In the genomic region with DNA sequence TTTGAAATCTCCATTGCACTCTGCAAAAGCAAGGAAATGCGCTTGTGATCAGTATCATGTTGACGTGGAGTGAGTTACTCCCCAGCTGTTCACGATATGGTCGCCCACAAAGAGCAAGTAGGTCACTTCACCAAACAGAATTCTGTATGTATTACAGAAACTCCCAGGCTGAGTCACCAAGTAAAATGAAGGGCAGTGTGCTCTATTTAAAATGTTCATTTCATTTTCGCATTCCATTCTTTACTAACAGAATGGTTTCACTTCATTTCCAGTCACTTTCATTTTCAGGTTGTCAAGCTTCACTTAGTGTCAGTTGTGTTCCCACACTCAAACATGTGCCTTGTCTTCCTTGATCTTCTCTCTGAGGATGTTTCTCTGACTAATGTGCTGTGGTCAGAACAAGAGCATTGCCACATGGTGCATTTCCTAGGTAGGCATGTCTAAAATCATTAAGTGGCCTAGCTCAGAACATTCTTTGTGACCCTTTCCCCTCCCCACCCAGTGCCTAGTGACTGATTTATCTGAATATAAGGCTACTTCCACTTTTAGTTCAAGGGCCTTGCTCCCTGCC, we compare ENCODE assay signal across 1 cellular context.
A peak's percentile ranks its signal among the peaks of the same experiment; 100 is the strongest.
TF ChIP-seq lines count a peak whose summit lies in the region.

No MANE protein-coding gene starts in this region.

TF ChIP-seq in K562, 482 proteins besides CTCF, POLR2A, EP300 and RAD21 (continued from another document and continues in another):
- no peak for TF ChIP-seq EZH2 (IDR thresholded peaks at IDR 0.05; ENCODE audit: borderline replicate concordance, low read depth, low read length)
- TF ChIP-seq NR3C1 (CRISPR knock-in tag; IDR thresholded peaks at IDR 0.05): no peak
- TF ChIP-seq, protein P1, sequence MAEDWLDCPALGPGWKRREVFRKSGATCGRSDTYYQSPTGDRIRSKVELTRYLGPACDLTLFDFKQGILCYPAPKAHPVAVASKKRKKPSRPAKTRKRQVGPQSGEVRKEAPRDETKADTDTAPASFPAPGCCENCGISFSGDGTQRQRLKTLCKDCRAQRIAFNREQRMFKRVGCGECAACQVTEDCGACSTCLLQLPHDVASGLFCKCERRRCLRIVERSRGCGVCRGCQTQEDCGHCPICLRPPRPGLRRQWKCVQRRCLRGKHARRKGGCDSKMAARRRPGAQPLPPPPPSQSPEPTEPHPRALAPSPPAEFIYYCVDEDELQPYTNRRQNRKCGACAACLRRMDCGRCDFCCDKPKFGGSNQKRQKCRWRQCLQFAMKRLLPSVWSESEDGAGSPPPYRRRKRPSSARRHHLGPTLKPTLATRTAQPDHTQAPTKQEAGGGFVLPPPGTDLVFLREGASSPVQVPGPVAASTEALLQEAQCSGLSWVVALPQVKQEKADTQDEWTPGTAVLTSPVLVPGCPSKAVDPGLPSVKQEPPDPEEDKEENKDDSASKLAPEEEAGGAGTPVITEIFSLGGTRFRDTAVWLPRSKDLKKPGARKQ (CRISPR knock-in tag; IDR thresholded peaks at IDR 0.05): no peak
- no peak for TF ChIP-seq HNRNPLL (IDR thresholded peaks at IDR 0.05; ENCODE audit: low read depth, low read length, poor library complexity, severe bottlenecking)
- no peak for TF ChIP-seq ZNF41 (CRISPR knock-in tag; conservative IDR thresholded peaks at IDR 0.05)
- TF ChIP-seq EGR1 (conservative IDR thresholded peaks at IDR 0.05): no peak; the same call in 1 of the 2 replicates
- peak; percentile 65 for TF ChIP-seq MEIS2 (IDR thresholded peaks at IDR 0.05; ENCODE audit: partially characterized antibody)
- TF ChIP-seq ZFP1 (CRISPR knock-in tag; IDR thresholded peaks at IDR 0.05): no peak
- peak; percentile 78 for TF ChIP-seq L3MBTL2 (IDR thresholded peaks at IDR 0.05)
- TF ChIP-seq ATF1 (CRISPR knock-in tag; IDR thresholded peaks at IDR 0.05): no peak
- TF ChIP-seq ATF1 (tag; IDR thresholded peaks at IDR 0.05): 0 out of 2 replicates have a peak, but pooled peaks have one; percentile 42
- peak; percentile 70 for TF ChIP-seq TCF3 (CRISPR knock-in tag; IDR thresholded peaks at IDR 0.05)
- no peak for TF ChIP-seq MAFG (tag; conservative IDR thresholded peaks at IDR 0.05)
- 0 out of 2 replicates have a peak, but pooled peaks have one; percentile 21 for TF ChIP-seq SOX6 (IDR thresholded peaks at IDR 0.05)
- peak; percentile 72; the same call in 1 of the 2 replicates for TF ChIP-seq SMARCC2 (IDR thresholded peaks at IDR 0.05; ENCODE audit: low read depth)
- peak; percentile 90 for TF ChIP-seq FOSL1 (tag; conservative IDR thresholded peaks at IDR 0.05)
- peak; percentile 69 for TF ChIP-seq CBFA2T3 (IDR thresholded peaks at IDR 0.05)
- TF ChIP-seq, protein P2, sequence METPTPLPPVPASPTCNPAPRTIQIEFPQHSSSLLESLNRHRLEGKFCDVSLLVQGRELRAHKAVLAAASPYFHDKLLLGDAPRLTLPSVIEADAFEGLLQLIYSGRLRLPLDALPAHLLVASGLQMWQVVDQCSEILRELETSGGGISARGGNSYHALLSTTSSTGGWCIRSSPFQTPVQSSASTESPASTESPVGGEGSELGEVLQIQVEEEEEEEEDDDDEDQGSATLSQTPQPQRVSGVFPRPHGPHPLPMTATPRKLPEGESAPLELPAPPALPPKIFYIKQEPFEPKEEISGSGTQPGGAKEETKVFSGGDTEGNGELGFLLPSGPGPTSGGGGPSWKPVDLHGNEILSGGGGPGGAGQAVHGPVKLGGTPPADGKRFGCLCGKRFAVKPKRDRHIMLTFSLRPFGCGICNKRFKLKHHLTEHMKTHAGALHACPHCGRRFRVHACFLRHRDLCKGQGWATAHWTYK (CRISPR knock-in tag; IDR thresholded peaks at IDR 0.05): 0 out of 2 replicates have a peak, but pooled peaks have one; percentile 20
- TF ChIP-seq, protein P3, sequence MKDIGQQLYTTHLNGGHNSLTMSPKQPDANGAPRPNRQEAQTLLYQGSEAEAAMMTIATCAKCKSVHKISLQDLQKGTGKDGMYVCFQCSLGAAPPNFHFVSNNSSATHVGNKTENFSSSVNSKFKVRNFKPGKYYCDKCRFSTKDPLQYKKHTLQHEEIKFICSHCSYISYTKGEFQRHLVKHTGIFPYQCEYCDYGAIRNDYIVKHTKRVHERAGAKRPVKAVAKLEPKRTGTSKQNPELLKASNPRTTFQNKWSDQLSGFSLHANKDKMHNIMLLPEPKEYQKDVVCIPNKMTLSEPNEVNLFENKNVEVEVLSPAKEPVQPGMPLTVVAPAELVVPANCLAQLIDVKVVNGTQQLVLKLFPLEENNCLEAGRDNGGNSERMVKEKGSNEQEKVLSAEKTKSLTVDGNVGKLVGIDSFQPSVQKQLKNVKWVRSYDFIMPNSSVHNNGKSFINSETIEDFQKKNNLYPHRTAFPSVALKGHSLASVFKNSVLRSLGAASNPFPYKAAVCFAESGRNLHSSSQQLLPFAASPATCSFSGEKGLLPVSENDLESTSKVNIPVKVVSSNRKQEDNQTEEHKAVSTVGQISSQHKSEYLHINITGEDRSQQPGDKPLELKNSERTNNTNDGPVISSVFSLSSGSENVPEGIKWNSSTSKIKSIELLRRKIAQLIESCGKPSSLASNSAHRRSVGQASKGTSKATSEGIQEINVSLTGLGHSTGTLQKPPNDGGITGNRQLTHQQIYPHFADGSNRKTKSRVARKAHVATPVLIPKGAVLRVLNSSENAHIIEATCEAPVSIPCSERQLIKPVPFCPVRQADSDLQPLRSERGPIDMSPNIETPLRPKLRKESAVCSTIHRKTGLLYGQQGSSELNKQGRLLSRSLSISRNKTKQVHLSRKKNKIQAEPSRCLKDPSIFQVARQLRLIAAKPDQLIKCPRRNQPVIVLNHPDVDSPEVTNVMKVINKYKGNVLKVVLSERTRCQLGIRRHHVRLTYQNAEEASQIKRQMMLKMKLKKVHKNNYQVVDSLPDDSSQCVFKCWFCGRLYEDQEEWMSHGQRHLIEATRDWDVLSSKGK (CRISPR knock-in tag; IDR thresholded peaks at IDR 0.05): no peak
- no peak for TF ChIP-seq BRD4 (IDR thresholded peaks at IDR 0.05)
- no peak for TF ChIP-seq HDAC1 (IDR thresholded peaks at IDR 0.05)
- TF ChIP-seq KDM2B (CRISPR knock-in tag; IDR thresholded peaks at IDR 0.05): no peak
- no peak for TF ChIP-seq BRF1 (IDR thresholded peaks at IDR 0.05; ENCODE audit: borderline replicate concordance, extremely low read depth, insufficient read length)
- TF ChIP-seq, protein P4, sequence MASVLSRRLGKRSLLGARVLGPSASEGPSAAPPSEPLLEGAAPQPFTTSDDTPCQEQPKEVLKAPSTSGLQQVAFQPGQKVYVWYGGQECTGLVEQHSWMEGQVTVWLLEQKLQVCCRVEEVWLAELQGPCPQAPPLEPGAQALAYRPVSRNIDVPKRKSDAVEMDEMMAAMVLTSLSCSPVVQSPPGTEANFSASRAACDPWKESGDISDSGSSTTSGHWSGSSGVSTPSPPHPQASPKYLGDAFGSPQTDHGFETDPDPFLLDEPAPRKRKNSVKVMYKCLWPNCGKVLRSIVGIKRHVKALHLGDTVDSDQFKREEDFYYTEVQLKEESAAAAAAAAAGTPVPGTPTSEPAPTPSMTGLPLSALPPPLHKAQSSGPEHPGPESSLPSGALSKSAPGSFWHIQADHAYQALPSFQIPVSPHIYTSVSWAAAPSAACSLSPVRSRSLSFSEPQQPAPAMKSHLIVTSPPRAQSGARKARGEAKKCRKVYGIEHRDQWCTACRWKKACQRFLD (CRISPR knock-in tag; IDR thresholded peaks at IDR 0.05): 0 out of 2 replicates have a peak, but pooled peaks have one; percentile 43
- TF ChIP-seq EWSR1 (IDR thresholded peaks at IDR 0.05; ENCODE audit: borderline replicate concordance, low read depth, partially characterized antibody): no peak
- peak; percentile 38; the same call in 1 of the 2 replicates for TF ChIP-seq MBD2 (IDR thresholded peaks at IDR 0.05; ENCODE audit: borderline replicate concordance, low read depth)
- TF ChIP-seq, protein P5, sequence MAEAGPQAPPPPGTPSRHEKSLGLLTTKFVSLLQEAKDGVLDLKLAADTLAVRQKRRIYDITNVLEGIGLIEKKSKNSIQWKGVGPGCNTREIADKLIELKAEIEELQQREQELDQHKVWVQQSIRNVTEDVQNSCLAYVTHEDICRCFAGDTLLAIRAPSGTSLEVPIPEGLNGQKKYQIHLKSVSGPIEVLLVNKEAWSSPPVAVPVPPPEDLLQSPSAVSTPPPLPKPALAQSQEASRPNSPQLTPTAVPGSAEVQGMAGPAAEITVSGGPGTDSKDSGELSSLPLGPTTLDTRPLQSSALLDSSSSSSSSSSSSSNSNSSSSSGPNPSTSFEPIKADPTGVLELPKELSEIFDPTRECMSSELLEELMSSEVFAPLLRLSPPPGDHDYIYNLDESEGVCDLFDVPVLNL (CRISPR knock-in tag; IDR thresholded peaks at IDR 0.05; ENCODE audit: low read depth): no peak
- no peak for TF ChIP-seq ZNF695 (CRISPR knock-in tag; IDR thresholded peaks at IDR 0.05)
- no peak for TF ChIP-seq FOXJ2 (tag; IDR thresholded peaks at IDR 0.05)
- TF ChIP-seq, protein P6, sequence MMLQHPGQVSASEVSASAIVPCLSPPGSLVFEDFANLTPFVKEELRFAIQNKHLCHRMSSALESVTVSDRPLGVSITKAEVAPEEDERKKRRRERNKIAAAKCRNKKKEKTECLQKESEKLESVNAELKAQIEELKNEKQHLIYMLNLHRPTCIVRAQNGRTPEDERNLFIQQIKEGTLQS (IDR thresholded peaks at IDR 0.05): peak; percentile 75
- TF ChIP-seq, protein P6 (CRISPR knock-in tag; conservative IDR thresholded peaks at IDR 0.05): no peak
- no peak for TF ChIP-seq ZNF586 (CRISPR knock-in tag; conservative IDR thresholded peaks at IDR 0.05)
- no peak for TF ChIP-seq FOXK1 (CRISPR knock-in tag; IDR thresholded peaks at IDR 0.05; ENCODE audit: borderline replicate concordance)
- no peak for TF ChIP-seq THRAP3 (IDR thresholded peaks at IDR 0.05; ENCODE audit: borderline replicate concordance)
- peak; percentile 65 for TF ChIP-seq CXXC5 (CRISPR knock-in tag; IDR thresholded peaks at IDR 0.05)
- TF ChIP-seq ZNF217 (CRISPR knock-in tag; IDR thresholded peaks at IDR 0.05): no peak
- TF ChIP-seq TRIM28 (IDR thresholded peaks at IDR 0.05): no peak
- TF ChIP-seq, protein P7, sequence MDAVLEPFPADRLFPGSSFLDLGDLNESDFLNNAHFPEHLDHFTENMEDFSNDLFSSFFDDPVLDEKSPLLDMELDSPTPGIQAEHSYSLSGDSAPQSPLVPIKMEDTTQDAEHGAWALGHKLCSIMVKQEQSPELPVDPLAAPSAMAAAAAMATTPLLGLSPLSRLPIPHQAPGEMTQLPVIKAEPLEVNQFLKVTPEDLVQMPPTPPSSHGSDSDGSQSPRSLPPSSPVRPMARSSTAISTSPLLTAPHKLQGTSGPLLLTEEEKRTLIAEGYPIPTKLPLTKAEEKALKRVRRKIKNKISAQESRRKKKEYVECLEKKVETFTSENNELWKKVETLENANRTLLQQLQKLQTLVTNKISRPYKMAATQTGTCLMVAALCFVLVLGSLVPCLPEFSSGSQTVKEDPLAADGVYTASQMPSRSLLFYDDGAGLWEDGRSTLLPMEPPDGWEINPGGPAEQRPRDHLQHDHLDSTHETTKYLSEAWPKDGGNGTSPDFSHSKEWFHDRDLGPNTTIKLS (IDR thresholded peaks at IDR 0.05; ENCODE audit: borderline replicate concordance, low read depth): 0 out of 2 replicates have a peak, but pooled peaks have one; percentile 27
- peak; percentile 54 for TF ChIP-seq CBFA2T2 (conservative IDR thresholded peaks at IDR 0.05)
- TF ChIP-seq NELFE (IDR thresholded peaks at IDR 0.05; ENCODE audit: insufficient read depth, insufficient read length): no peak
- TF ChIP-seq TAL1 (IDR thresholded peaks at IDR 0.05): peak; percentile 44
- TF ChIP-seq, protein P8, sequence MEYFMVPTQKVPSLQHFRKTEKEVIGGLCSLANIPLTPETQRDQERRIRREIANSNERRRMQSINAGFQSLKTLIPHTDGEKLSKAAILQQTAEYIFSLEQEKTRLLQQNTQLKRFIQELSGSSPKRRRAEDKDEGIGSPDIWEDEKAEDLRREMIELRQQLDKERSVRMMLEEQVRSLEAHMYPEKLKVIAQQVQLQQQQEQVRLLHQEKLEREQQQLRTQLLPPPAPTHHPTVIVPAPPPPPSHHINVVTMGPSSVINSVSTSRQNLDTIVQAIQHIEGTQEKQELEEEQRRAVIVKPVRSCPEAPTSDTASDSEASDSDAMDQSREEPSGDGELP (CRISPR knock-in tag; IDR thresholded peaks at IDR 0.05; ENCODE audit: borderline replicate concordance): peak; percentile 73
- TF ChIP-seq HSF4 (CRISPR knock-in tag; IDR thresholded peaks at IDR 0.05; ENCODE audit: borderline replicate concordance): no peak
- no peak for TF ChIP-seq PHB2 (IDR thresholded peaks at IDR 0.05; ENCODE audit: low read depth)
- TF ChIP-seq ARID1B (IDR thresholded peaks at IDR 0.05): peak; percentile 83
- TF ChIP-seq MTA3 (IDR thresholded peaks at IDR 0.05; ENCODE audit: borderline replicate concordance): 0 out of 2 replicates have a peak, but pooled peaks have one; percentile 18
- no peak for TF ChIP-seq MCM3 (IDR thresholded peaks at IDR 0.05)
- TF ChIP-seq JUND (IDR thresholded peaks at IDR 0.05; ENCODE audit: borderline replicate concordance, low read depth, low read length): peak; percentile 74; the same call in 1 of the 2 replicates
- TF ChIP-seq JUND (tag; IDR thresholded peaks at IDR 0.05; ENCODE audit: borderline replicate concordance, low read depth, low read length): peak; percentile 66; the same call in 2 of the 3 replicates
- no peak for TF ChIP-seq NFRKB (IDR thresholded peaks at IDR 0.05; ENCODE audit: low read depth)
- TF ChIP-seq YBX1 (IDR thresholded peaks at IDR 0.05): no peak
- TF ChIP-seq MED1 (CRISPR knock-in tag; IDR thresholded peaks at IDR 0.05; ENCODE audit: borderline replicate concordance): no peak
- TF ChIP-seq NRF1 (conservative IDR thresholded peaks at IDR 0.05 in 1 of 2, IDR thresholded peaks at IDR 0.05 in 1 of 2): 0 out of 4 replicates have a peak, but pooled peaks of 1 of the 2 experiments have one; percentile 20
- TF ChIP-seq PHF21A (IDR thresholded peaks at IDR 0.05; ENCODE audit: borderline replicate concordance, low read depth): no peak
- no peak for TF ChIP-seq ZNF707 (CRISPR knock-in tag; conservative IDR thresholded peaks at IDR 0.05)
- no peak for TF ChIP-seq TEAD1 (CRISPR knock-in tag; IDR thresholded peaks at IDR 0.05)
- TF ChIP-seq ZKSCAN8 (CRISPR knock-in tag; IDR thresholded peaks at IDR 0.05): no peak
- TF ChIP-seq HMG20A (CRISPR knock-in tag; conservative IDR thresholded peaks at IDR 0.05): no peak
- TF ChIP-seq, protein P9, sequence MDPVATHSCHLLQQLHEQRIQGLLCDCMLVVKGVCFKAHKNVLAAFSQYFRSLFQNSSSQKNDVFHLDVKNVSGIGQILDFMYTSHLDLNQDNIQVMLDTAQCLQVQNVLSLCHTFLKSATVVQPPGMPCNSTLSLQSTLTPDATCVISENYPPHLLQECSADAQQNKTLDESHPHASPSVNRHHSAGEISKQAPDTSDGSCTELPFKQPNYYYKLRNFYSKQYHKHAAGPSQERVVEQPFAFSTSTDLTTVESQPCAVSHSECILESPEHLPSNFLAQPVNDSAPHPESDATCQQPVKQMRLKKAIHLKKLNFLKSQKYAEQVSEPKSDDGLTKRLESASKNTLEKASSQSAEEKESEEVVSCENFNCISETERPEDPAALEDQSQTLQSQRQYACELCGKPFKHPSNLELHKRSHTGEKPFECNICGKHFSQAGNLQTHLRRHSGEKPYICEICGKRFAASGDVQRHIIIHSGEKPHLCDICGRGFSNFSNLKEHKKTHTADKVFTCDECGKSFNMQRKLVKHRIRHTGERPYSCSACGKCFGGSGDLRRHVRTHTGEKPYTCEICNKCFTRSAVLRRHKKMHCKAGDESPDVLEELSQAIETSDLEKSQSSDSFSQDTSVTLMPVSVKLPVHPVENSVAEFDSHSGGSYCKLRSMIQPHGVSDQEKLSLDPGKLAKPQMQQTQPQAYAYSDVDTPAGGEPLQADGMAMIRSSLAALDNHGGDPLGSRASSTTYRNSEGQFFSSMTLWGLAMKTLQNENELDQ (CRISPR knock-in tag; IDR thresholded peaks at IDR 0.05; ENCODE audit: borderline replicate concordance): no peak
